ENCODE assay signal across 1 cellular context in genomic region chr1:23562138-23562819, GRCh38.
TF ChIP-seq lines count a peak whose summit lies in the region.

No MANE protein-coding gene starts in this region.

TF ChIP-seq in HepG2, 621 proteins besides CTCF, POLR2A, EP300 and RAD21 (continued from another document and continues in another):
- TF ChIP-seq ZNF616 (CRISPR knock-in tag; IDR thresholded peaks at IDR 0.05; ENCODE audit: low read depth), result no peak
- TF ChIP-seq TBX3 (IDR thresholded peaks at IDR 0.05; ENCODE audit: borderline replicate concordance), result no peak
- peak; percentile 53; the same call in 1 of the 2 replicates for TF ChIP-seq GATAD1 (CRISPR knock-in tag; IDR thresholded peaks at IDR 0.05)
- no peak for TF ChIP-seq ZNF577 (CRISPR knock-in tag; IDR thresholded peaks at IDR 0.05; ENCODE audit: borderline replicate concordance, low read depth)
- TF ChIP-seq ZSCAN30 (CRISPR knock-in tag; IDR thresholded peaks at IDR 0.05), result no peak
- TF ChIP-seq ETV5 (CRISPR knock-in tag; IDR thresholded peaks at IDR 0.05; ENCODE audit: borderline replicate concordance), result peak; percentile 51; the same call in 1 of the 2 replicates
- no peak for TF ChIP-seq FUBP1 (CRISPR knock-in tag; IDR thresholded peaks at IDR 0.05; ENCODE audit: borderline replicate concordance)
- 0 out of 2 replicates have a peak, but pooled peaks have one; percentile 48 for TF ChIP-seq ZFP90 (CRISPR knock-in tag; IDR thresholded peaks at IDR 0.05; ENCODE audit: borderline replicate concordance)
- TF ChIP-seq STAT6 (CRISPR knock-in tag; IDR thresholded peaks at IDR 0.05; ENCODE audit: borderline replicate concordance), result no peak
- no peak for TF ChIP-seq KDM1A (CRISPR knock-in tag; IDR thresholded peaks at IDR 0.05)
- TF ChIP-seq THRA (CRISPR knock-in tag; IDR thresholded peaks at IDR 0.05; ENCODE audit: borderline replicate concordance), result peak; percentile 74; the same call in 1 of the 2 replicates
- no peak for TF ChIP-seq ZBTB25 (CRISPR knock-in tag; IDR thresholded peaks at IDR 0.05)
- TF ChIP-seq PPARG (CRISPR knock-in tag; conservative IDR thresholded peaks at IDR 0.05), result peak; percentile 62; the same call in 1 of the 2 replicates
- TF ChIP-seq SMAD3 (CRISPR knock-in tag; IDR thresholded peaks at IDR 0.05), result no peak
- no peak for TF ChIP-seq CERS6 (CRISPR knock-in tag; IDR thresholded peaks at IDR 0.05)
- no peak for TF ChIP-seq NPAS2 (CRISPR knock-in tag; IDR thresholded peaks at IDR 0.05; ENCODE audit: borderline replicate concordance)
- TF ChIP-seq ZNF781 (CRISPR knock-in tag; IDR thresholded peaks at IDR 0.05; ENCODE audit: borderline replicate concordance, not compliant biosample characterization), result no peak
- peak; percentile 76; the same call in 1 of the 2 replicates for TF ChIP-seq ATF1 (CRISPR knock-in tag; IDR thresholded peaks at IDR 0.05)
- TF ChIP-seq XRCC5 (optimal IDR thresholded peaks at IDR 0.05; ENCODE audit: low read length), result no peak
- TF ChIP-seq ZNF841 (CRISPR knock-in tag; IDR thresholded peaks at IDR 0.05; ENCODE audit: borderline replicate concordance), result no peak
- no peak for TF ChIP-seq ZNF512B (CRISPR knock-in tag; IDR thresholded peaks at IDR 0.05; ENCODE audit: borderline replicate concordance)
- TF ChIP-seq TEF (CRISPR knock-in tag; IDR thresholded peaks at IDR 0.05), result no peak
- TF ChIP-seq ZBTB38 (CRISPR knock-in tag; IDR thresholded peaks at IDR 0.05), result no peak
- no peak for TF ChIP-seq JARID2 (CRISPR knock-in tag; IDR thresholded peaks at IDR 0.05; ENCODE audit: insufficient replicate concordance)
- no peak for TF ChIP-seq MAF1 (CRISPR knock-in tag; IDR thresholded peaks at IDR 0.05; ENCODE audit: borderline replicate concordance)
- no peak for TF ChIP-seq ZNF629 (CRISPR knock-in tag; conservative IDR thresholded peaks at IDR 0.05)
- peak; percentile 100 for TF ChIP-seq TFAP4 (IDR thresholded peaks at IDR 0.05; ENCODE audit: borderline replicate concordance, low read depth)
- no peak for TF ChIP-seq TERF1 (CRISPR knock-in tag; IDR thresholded peaks at IDR 0.05)
- no peak for TF ChIP-seq ZNF557 (CRISPR knock-in tag; IDR thresholded peaks at IDR 0.05)
- TF ChIP-seq CBX1 (IDR thresholded peaks at IDR 0.05; ENCODE audit: low read depth), result no peak
- TF ChIP-seq HNRNPH1 (optimal IDR thresholded peaks at IDR 0.05; ENCODE audit: low read depth, low read length), result no peak
- TF ChIP-seq ZNF280D (CRISPR knock-in tag; IDR thresholded peaks at IDR 0.05), result no peak
- no peak for TF ChIP-seq ZBTB26 (CRISPR knock-in tag; IDR thresholded peaks at IDR 0.05; ENCODE audit: borderline replicate concordance)
- TF ChIP-seq ZNF207 (IDR thresholded peaks at IDR 0.05; ENCODE audit: borderline replicate concordance), result no peak
- TF ChIP-seq ZNF292 (CRISPR knock-in tag; IDR thresholded peaks at IDR 0.05; ENCODE audit: borderline replicate concordance, low read depth), result 0 out of 2 replicates have a peak, but pooled peaks have one; percentile 29
- no peak for TF ChIP-seq AGO2 (optimal IDR thresholded peaks at IDR 0.05; ENCODE audit: low read depth, low read length)
- TF ChIP-seq JUNB (CRISPR knock-in tag; IDR thresholded peaks at IDR 0.05; ENCODE audit: borderline replicate concordance), result no peak
- TF ChIP-seq POGK (CRISPR knock-in tag; conservative IDR thresholded peaks at IDR 0.05), result no peak
- TF ChIP-seq ZNF430 (CRISPR knock-in tag; IDR thresholded peaks at IDR 0.05), result no peak
- no peak for TF ChIP-seq ATAD3A (CRISPR knock-in tag; IDR thresholded peaks at IDR 0.05)
